ENCODE assay signal across 8 cellular contexts in the genomic region with DNA sequence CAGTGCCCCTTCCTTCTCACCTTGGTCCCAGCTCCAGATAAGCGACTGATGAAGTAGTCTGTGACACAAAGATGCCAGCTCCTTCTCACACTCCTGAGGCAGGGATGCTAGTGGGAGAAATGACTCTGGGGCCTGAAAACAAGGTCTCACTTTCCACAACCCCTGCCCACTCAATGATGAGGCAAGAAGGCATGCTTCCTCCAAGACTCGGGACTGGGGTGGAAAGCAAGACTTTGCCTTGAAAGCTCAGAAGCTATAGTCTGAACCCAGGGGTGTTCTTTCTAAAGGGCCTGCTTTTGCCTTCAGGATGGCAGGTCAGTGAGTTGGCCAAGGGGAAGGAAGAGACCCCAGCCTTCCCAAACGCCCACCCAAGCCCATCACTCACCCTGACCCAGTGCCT. TPM values are rescaled to one million over a fixed set of nuclear protein-coding genes. Genes with fewer than 3 reads are reported as not detected.
DNase-seq lines count a peak whose midpoint lies in the region; ATAC-seq, FAIRE-seq and TF ChIP-seq lines count a peak whose summit lies in the region.

No MANE protein-coding gene starts in this region.

- H3K27me3 ChIP-seq in HUES64 (ENCODE audit: insufficient read depth, low read length) (no peaks in the 10 kb centered on the region), muscle layer of duodenum (ENCODE audit: low read depth, low read length) (no peaks in the 10 kb centered on the region)

- POLR2A ChIA-PET in A549 (lab: Yijun Ruan, JAX), result interaction anchor here (0.6 to 3.1 kb wide), 6 partner anchors 9 to 51 kb away, joined by 3 to 28 read pairs (median 10); a partner anchor contains a TSS

- peaks cover 20% of the 10 kb centered on the region for H3K4me1 ChIP-seq in A549
- H3K4me1 ChIP-seq in HUES64 (ENCODE audit: insufficient read depth, low read length), result 0 out of 2 replicates have a peak, but pooled peaks cover 3% of the 10 kb centered on the region
- H3K4me1 ChIP-seq in muscle layer of duodenum (ENCODE audit: control insufficient read depth in 1 of 2, insufficient read depth in 2 of 2, low read length in 2 of 2), result peaks cover 13 to 30% of the 10 kb centered on the region in 2 donors

- no peaks in the 10 kb centered on the region for H3K27me3 Mint-ChIP-seq in chondrocyte (ENCODE audit: low read depth)

- TF ChIP-seq EP300 in A549 (IDR thresholded peaks at IDR 0.05), result no peak

- TF ChIP-seq CTCF in A549 (IDR thresholded peaks at IDR 0.05) (no peak), chondrocyte (IDR thresholded peaks at IDR 0.05) (no peak), D721Med (IDR thresholded peaks at IDR 0.05; ENCODE audit: insufficient read depth, missing control alignments) (no peak)

- H3K27ac ChIP-seq in A549, result peak overlapping the region; percentile 85 to 97; a peak in 5 of 6 replicates
- no peak overlapping the region for H3K27ac ChIP-seq in HUES64 (ENCODE audit: low read depth, low read length)
- H3K27ac ChIP-seq in muscle layer of duodenum (ENCODE audit: low read length), result no peak overlapping the region

- H3K9me3 Mint-ChIP-seq in chondrocyte (ENCODE audit: low read depth), result no peaks in the 10 kb centered on the region

- peak overlapping the region; percentile 95 for H3K4me3 Mint-ChIP-seq in chondrocyte (ENCODE audit: unreplicated experiment)

- TF ChIP-seq POLR2A in A549 (IDR thresholded peaks at IDR 0.05; ENCODE audit: low read length), result no peak

- H3K27ac Mint-ChIP-seq in chondrocyte (ENCODE audit: unreplicated experiment), result no peak overlapping the region

- H3K9me3 ChIP-seq in A549 (no peaks in the 10 kb centered on the region), HUES64 (ENCODE audit: insufficient read depth, low read depth, low read length) (no peaks in the 10 kb centered on the region), muscle layer of duodenum (ENCODE audit: control insufficient read depth in 1 of 2, low read length in 2 of 2) (no peaks in the 10 kb centered on the region)

- H3K9ac ChIP-seq in HUES64 (ENCODE audit: low read depth, low read length), result 0 out of 2 replicates have a peak overlapping the region, but pooled peaks have one; percentile 84

- CTCF ChIA-PET in A549 (lab: Yijun Ruan, JAX), result interaction anchor here (0.7 to 13.8 kb wide), 13 partner anchors 8 to 113 kb away, joined by 3 to 184 read pairs (median 18); a partner anchor contains a TSS

- WGBS in A549 (ENCODE audit: missing lambda C conversion rate), result 55% methylated on average over 3 of the region's 3 CpGs
- 91% methylated on average over 3 of the region's 3 CpGs for WGBS in HUES64

- no peak for FAIRE-seq in A549 (lab: Jason Lieb, UNC)
- no peak for FAIRE-seq in D721Med (lab: Jason Lieb, UNC)

- peaks cover 28% of the 10 kb centered on the region for H3K4me1 Mint-ChIP-seq in chondrocyte (ENCODE audit: low read depth)

- H3K4me2 ChIP-seq in A549, result peak overlapping the region; percentile 96

- DNase-seq in A549 (ENCODE audit: low read depth in 1 of 2, low spot score in 1 of 2) (no peak), chondrocyte (ENCODE audit: low spot score) (no peak), D721Med (ENCODE audit: insufficient read length, low spot score) (no peak), UCSD-AML1 (lab: John Stamatoyannopoulos, UW; ENCODE audit: unreplicated experiment) (no peak), left colon (no peak), NCI-H345 (lab: John Stamatoyannopoulos, UW) (no peak)

- H3K36me3 Mint-ChIP-seq in chondrocyte (ENCODE audit: low read depth), result peaks cover 9% of the 10 kb centered on the region

- H3K36me3 ChIP-seq in HUES64 (ENCODE audit: insufficient read depth, low read length) (peaks cover 34% of the 10 kb centered on the region), muscle layer of duodenum (ENCODE audit: control insufficient read depth in 1 of 2, insufficient read depth in 2 of 2, low read length in 2 of 2) (peaks cover 11 to 13% of the 10 kb centered on the region in 2 donors)

- intact Hi-C loops in left colon (cut with DNase I, micrococcal nuclease), result loop anchor here in 1 of 2 donors (5.0 kb wide), 1 partner anchor 106 kb away; no protein-coding TSS in a partner anchor

- no peak for ATAC-seq in A549
- no peak for ATAC-seq in left colon

- TF ChIP-seq RAD21 in A549 (conservative IDR thresholded peaks at IDR 0.05 in 1 of 2, IDR thresholded peaks at IDR 0.05 in 1 of 2), result no peak

- H3K4me3 ChIP-seq in A549 (peak overlapping the region; percentile 70), HUES64 (ENCODE audit: low read length) (peak overlapping the region; percentile 83), muscle layer of duodenum (ENCODE audit: low read depth in 1 of 2, low read length in 2 of 2) (peak overlapping the region; percentile 98)

TF ChIP-seq in A549, 52 proteins besides CTCF, POLR2A, EP300 and RAD21:
- no peak for TF ChIP-seq JUN (IDR thresholded peaks at IDR 0.05)
- TF ChIP-seq, protein P1, sequence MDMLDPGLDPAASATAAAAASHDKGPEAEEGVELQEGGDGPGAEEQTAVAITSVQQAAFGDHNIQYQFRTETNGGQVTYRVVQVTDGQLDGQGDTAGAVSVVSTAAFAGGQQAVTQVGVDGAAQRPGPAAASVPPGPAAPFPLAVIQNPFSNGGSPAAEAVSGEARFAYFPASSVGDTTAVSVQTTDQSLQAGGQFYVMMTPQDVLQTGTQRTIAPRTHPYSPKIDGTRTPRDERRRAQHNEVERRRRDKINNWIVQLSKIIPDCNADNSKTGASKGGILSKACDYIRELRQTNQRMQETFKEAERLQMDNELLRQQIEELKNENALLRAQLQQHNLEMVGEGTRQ (IDR thresholded peaks at IDR 0.05), result no peak
- TF ChIP-seq HDAC2 (IDR thresholded peaks at IDR 0.05), result no peak
TF ChIP-seq in A549: peak in this region for 0.

RNA-seq across cellular contexts. Expression of a gene that starts 1.4 kb away (rescaled TPM):
- polyA plus RNA-seq in A549 (2011; rRNA removed), result 6.8 and 8.9 TPM in 2 replicates
- 10.0 and 13.2 TPM in 2 replicates for polyA plus RNA-seq in A549 (2012; cell fraction: cytosol; rRNA removed)
- polyA plus RNA-seq in A549 (2012; cell fraction: nucleus; rRNA removed), result 39.3 and 43.2 TPM in 2 replicates
- polyA plus RNA-seq in A549 (2017; fragmentation: RNase III; extraction: RNeasy Plus Mini Kit Qiagen cat#74134 plus additional on column Dnase treatment), result 11.9 to 16.4 TPM (median 12.8 TPM) in 3 replicates
- polyA minus RNA-seq in A549 (2011; rRNA and poly(A)+ RNA removed), result 38.8 and 43.8 TPM in 2 replicates
- polyA plus RNA-seq in HUES64 (2013, experiment 1 of 2), result 7.6 TPM
- 4.9 TPM for polyA plus RNA-seq in HUES64 (2013, experiment 2 of 2)
- total RNA-seq in chondrocyte, result 12.7 to 21.9 TPM (median 13.3 TPM) in 3 replicates
- 10 to 100 TPM; 22.4 to 23.9 TPM for total RNA-seq in left colon

RNA-seq across cellular contexts. Expression of a gene that starts 1.4 kb away (rescaled TPM):
- polyA plus RNA-seq in A549 (2011; rRNA removed) (29.6 and 32.4 TPM in 2 replicates), A549 (2017; fragmentation: RNase III; extraction: RNeasy Plus Mini Kit Qiagen cat#74134 plus additional on column Dnase treatment) (25.4 to 26.2 TPM (median 25.7 TPM) in 3 replicates)
- 22.3 and 28.2 TPM in 2 replicates for polyA plus RNA-seq in A549 (2012; cell fraction: cytosol; rRNA removed)
- polyA plus RNA-seq in A549 (2012; cell fraction: nucleus; rRNA removed), result 109 and 113 TPM in 2 replicates
- polyA minus RNA-seq in A549 (2011; rRNA and poly(A)+ RNA removed), result 32.1 and 39.3 TPM in 2 replicates
- polyA plus RNA-seq in HUES64 (2013, experiment 1 of 2), result 15.6 TPM
- polyA plus RNA-seq in HUES64 (2013, experiment 2 of 2), result 16.2 TPM
- total RNA-seq in chondrocyte (17.4 to 25.4 TPM (median 18.1 TPM) in 3 replicates), left colon (10 to 100 TPM; 23.6 to 29.7 TPM)

RNA-seq across cellular contexts. Expression of a gene that starts 9.0 kb away (rescaled TPM):
- polyA plus RNA-seq in A549 (2011; rRNA removed) (49.9 and 68.8 TPM in 2 replicates), A549 (2017; fragmentation: RNase III; extraction: RNeasy Plus Mini Kit Qiagen cat#74134 plus additional on column Dnase treatment) (216 to 229 TPM (median 221 TPM) in 3 replicates)
- polyA plus RNA-seq in A549 (2012; cell fraction: cytosol; rRNA removed), result 202 and 245 TPM in 2 replicates
- 132 and 174 TPM in 2 replicates for polyA plus RNA-seq in A549 (2012; cell fraction: nucleus; rRNA removed)
- 24.6 and 34.7 TPM in 2 replicates for polyA minus RNA-seq in A549 (2011; rRNA and poly(A)+ RNA removed)
- 25.4 TPM for polyA plus RNA-seq in HUES64 (2013, experiment 1 of 2)
- 28.6 TPM for polyA plus RNA-seq in HUES64 (2013, experiment 2 of 2)
- total RNA-seq in chondrocyte (39.9 to 59.8 TPM (median 49.5 TPM) in 3 replicates), left colon (10 to 100 TPM; 63.6 to 65.0 TPM)

RNA-seq across cellular contexts. Expression of a gene that starts 16.2 kb away (rescaled TPM):
- polyA plus RNA-seq in A549 (2011; rRNA removed) (35.3 and 42.0 TPM in 2 replicates), A549 (2017; fragmentation: RNase III; extraction: RNeasy Plus Mini Kit Qiagen cat#74134 plus additional on column Dnase treatment) (30.6 to 34.5 TPM (median 34.1 TPM) in 3 replicates)
- 32.8 and 40.3 TPM in 2 replicates for polyA plus RNA-seq in A549 (2012; cell fraction: cytosol; rRNA removed)
- 158 and 180 TPM in 2 replicates for polyA plus RNA-seq in A549 (2012; cell fraction: nucleus; rRNA removed)
- polyA minus RNA-seq in A549 (2011; rRNA and poly(A)+ RNA removed), result 58.8 and 60.8 TPM in 2 replicates
- 27.7 TPM for polyA plus RNA-seq in HUES64 (2013, experiment 1 of 2)
- polyA plus RNA-seq in HUES64 (2013, experiment 2 of 2), result 25.9 TPM
- total RNA-seq in chondrocyte (62.6 to 79.0 TPM (median 67.1 TPM) in 3 replicates), left colon (10 to 100 TPM; 51.4 to 59.6 TPM)

RNA-seq across cellular contexts. Expression of a gene that starts 18.0 kb away (rescaled TPM):
- polyA plus RNA-seq in A549 (2011; rRNA removed) (0.84 and 1.0 TPM in 2 replicates), A549 (2017; fragmentation: RNase III; extraction: RNeasy Plus Mini Kit Qiagen cat#74134 plus additional on column Dnase treatment) (2.0 to 2.4 TPM (median 2.1 TPM) in 3 replicates)
- 1.5 and 2.3 TPM in 2 replicates for polyA plus RNA-seq in A549 (2012; cell fraction: cytosol; rRNA removed)
- polyA plus RNA-seq in A549 (2012; cell fraction: nucleus; rRNA removed), result 2.3 and 3.7 TPM in 2 replicates
- polyA minus RNA-seq in A549 (2011; rRNA and poly(A)+ RNA removed), result 0.39 and 0.62 TPM in 2 replicates
- polyA plus RNA-seq in HUES64 (2013, experiment 1 of 2), result not detected
- polyA plus RNA-seq in HUES64 (2013, experiment 2 of 2), result not detected
- total RNA-seq in chondrocyte (0.90 to 2.3 TPM (median 1.3 TPM) in 3 replicates), left colon (1 to 10 TPM; 1.2 to 1.7 TPM)

Comparison
In these comparisons a context has a peak if more than half of its experiments do, and no peak if none do; other contexts are left out.
1. H3K27ac ChIP-seq: peak in A549 (2 of 2); none in HUES64 (single experiment) and muscle layer of duodenum (single experiment).
2. Peak in every context shown above with its lines, with median percentiles within 50 percentile points of each other: H3K4me3 ChIP-seq.